In the genomic region with DNA sequence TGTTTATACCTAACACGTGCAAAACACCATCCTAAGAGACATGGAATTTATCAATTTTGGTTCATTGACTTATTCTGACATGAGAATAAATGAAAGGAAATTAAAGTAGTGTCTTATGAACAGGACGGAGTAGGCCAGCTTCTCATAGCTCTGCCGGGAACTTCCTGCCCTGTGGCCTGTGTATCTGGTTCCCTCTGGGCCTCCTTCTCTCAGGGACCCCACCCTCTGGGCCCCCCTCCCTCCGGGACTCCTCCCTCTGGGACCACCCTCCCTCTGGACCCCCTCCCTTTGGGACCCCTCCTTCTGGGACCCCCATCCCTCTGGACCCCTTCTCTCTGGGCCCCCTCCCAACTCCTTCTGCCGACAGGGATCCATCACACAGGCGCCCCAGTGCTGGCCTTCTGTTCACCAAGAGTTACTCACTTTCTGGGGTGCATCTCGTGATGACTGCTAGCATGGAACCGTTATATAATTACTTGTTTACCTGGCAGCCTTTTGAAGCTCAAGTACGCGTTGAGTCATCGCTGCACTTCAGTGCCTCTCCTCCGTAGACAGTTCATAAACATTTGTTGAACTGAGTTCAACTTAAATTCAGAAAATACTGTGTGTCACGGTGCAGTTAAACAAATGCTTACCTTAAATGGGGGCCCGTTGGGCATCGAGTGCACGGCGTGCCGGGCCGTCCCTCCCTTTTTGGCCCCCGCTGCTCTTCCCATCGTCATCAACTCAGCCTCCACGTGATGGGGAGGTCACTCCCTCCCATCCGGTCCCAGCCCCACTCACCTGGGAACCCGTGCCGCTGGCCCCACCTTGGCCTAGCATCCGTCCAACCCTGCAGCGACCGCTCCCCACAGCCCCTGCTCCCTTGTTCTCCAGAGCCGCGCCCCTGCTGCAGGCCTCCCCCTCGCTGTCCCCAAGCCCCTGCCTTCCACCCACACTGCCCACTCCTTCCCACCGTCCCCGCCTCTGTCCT, we compare ENCODE assay signal across 1 cellular context.
TF ChIP-seq lines count a peak whose summit lies in the region.

No MANE protein-coding gene starts in this region.

TF ChIP-seq in HepG2, 621 proteins besides CTCF, POLR2A, EP300 and RAD21 (continued from another document and continues in another):
- TF ChIP-seq, protein P1, sequence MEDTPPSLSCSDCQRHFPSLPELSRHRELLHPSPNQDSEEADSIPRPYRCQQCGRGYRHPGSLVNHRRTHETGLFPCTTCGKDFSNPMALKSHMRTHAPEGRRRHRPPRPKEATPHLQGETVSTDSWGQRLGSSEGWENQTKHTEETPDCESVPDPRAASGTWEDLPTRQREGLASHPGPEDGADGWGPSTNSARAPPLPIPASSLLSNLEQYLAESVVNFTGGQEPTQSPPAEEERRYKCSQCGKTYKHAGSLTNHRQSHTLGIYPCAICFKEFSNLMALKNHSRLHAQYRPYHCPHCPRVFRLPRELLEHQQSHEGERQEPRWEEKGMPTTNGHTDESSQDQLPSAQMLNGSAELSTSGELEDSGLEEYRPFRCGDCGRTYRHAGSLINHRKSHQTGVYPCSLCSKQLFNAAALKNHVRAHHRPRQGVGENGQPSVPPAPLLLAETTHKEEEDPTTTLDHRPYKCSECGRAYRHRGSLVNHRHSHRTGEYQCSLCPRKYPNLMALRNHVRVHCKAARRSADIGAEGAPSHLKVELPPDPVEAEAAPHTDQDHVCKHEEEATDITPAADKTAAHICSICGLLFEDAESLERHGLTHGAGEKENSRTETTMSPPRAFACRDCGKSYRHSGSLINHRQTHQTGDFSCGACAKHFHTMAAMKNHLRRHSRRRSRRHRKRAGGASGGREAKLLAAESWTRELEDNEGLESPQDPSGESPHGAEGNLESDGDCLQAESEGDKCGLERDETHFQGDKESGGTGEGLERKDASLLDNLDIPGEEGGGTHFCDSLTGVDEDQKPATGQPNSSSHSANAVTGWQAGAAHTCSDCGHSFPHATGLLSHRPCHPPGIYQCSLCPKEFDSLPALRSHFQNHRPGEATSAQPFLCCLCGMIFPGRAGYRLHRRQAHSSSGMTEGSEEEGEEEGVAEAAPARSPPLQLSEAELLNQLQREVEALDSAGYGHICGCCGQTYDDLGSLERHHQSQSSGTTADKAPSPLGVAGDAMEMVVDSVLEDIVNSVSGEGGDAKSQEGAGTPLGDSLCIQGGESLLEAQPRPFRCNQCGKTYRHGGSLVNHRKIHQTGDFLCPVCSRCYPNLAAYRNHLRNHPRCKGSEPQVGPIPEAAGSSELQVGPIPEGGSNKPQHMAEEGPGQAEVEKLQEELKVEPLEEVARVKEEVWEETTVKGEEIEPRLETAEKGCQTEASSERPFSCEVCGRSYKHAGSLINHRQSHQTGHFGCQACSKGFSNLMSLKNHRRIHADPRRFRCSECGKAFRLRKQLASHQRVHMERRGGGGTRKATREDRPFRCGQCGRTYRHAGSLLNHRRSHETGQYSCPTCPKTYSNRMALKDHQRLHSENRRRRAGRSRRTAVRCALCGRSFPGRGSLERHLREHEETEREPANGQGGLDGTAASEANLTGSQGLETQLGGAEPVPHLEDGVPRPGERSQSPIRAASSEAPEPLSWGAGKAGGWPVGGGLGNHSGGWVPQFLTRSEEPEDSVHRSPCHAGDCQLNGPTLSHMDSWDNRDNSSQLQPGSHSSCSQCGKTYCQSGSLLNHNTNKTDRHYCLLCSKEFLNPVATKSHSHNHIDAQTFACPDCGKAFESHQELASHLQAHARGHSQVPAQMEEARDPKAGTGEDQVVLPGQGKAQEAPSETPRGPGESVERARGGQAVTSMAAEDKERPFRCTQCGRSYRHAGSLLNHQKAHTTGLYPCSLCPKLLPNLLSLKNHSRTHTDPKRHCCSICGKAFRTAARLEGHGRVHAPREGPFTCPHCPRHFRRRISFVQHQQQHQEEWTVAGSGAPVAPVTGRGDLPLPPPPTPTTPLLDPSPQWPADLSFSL (CRISPR knock-in tag; IDR thresholded peaks at IDR 0.05), result no peak
- peak; percentile 95 for TF ChIP-seq BCL6 (CRISPR knock-in tag; IDR thresholded peaks at IDR 0.05)
- peak; percentile 71; the same call in 1 of the 2 replicates for TF ChIP-seq HOXA3 (CRISPR knock-in tag; IDR thresholded peaks at IDR 0.05)
- peak; percentile 73 for TF ChIP-seq NCOA2 (CRISPR knock-in tag; IDR thresholded peaks at IDR 0.05)
- TF ChIP-seq ZNF205 (CRISPR knock-in tag; IDR thresholded peaks at IDR 0.05), result peak; percentile 41; the same call in 1 of the 2 replicates
- TF ChIP-seq CEBPB (IDR thresholded peaks at IDR 0.05; ENCODE audit: borderline replicate concordance, low read depth, low read length), result peak; percentile 20; the same call in 1 of the 2 replicates
- no peak for TF ChIP-seq SALL2 (CRISPR knock-in tag; IDR thresholded peaks at IDR 0.05)
- peak; percentile 60; the same call in 1 of the 2 replicates for TF ChIP-seq MYNN (CRISPR knock-in tag; IDR thresholded peaks at IDR 0.05; ENCODE audit: low read depth)
- TF ChIP-seq, protein P2, sequence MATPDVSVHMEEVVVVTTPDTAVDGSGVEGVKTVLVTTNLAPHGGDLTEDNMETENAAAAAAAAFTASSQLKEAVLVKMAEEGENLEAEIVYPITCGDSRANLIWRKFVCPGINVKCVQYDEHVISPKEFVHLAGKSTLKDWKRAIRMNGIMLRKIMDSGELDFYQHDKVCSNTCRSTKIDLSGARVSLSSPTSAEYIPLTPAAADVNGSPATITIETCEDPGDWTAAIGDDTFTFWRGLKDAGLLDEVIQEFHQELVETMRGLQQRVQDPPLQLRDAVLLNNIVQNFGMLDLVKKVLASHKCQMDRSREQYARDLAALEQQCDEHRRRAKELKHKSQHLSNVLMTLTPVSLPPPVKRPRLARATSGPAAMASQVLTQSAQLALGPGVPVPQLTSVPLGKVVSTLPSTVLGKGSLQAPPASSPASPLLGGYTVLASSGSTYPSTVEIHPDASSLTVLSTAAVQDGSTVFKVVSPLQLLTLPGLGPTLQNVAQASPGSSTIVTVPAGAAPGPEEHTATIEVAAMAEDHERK (CRISPR knock-in tag; IDR thresholded peaks at IDR 0.05; ENCODE audit: low read depth), result no peak
- peak; percentile 99 for TF ChIP-seq TBL1XR1 (IDR thresholded peaks at IDR 0.05; ENCODE audit: borderline replicate concordance, low read length, partially characterized antibody)
- no peak for TF ChIP-seq ZNF772 (CRISPR knock-in tag; IDR thresholded peaks at IDR 0.05)
- TF ChIP-seq ZNF883 (CRISPR knock-in tag; IDR thresholded peaks at IDR 0.05; ENCODE audit: not compliant biosample characterization), result no peak
- no peak; the same call in 1 of the 2 replicates for TF ChIP-seq STAG1 (CRISPR knock-in tag; IDR thresholded peaks at IDR 0.05)
- TF ChIP-seq EHMT2 (IDR thresholded peaks at IDR 0.05; ENCODE audit: borderline replicate concordance, low read depth, low read length), result no peak
- 0 out of 2 replicates have a peak, but pooled peaks have one; percentile 61 for TF ChIP-seq MXD3 (CRISPR knock-in tag; IDR thresholded peaks at IDR 0.05)
- peak; percentile 85; the same call in 1 of the 2 replicates for TF ChIP-seq SRY (CRISPR knock-in tag; IDR thresholded peaks at IDR 0.05)
- TF ChIP-seq SIN3A (IDR thresholded peaks at IDR 0.05; ENCODE audit: borderline replicate concordance, low read depth, low read length), result peak; percentile 51; the same call in 1 of the 2 replicates
- TF ChIP-seq NAIF1 (CRISPR knock-in tag; IDR thresholded peaks at IDR 0.05; ENCODE audit: borderline replicate concordance), result peak; percentile 72; the same call in 1 of the 2 replicates
- TF ChIP-seq SOX5 (CRISPR knock-in tag; IDR thresholded peaks at IDR 0.05; ENCODE audit: borderline replicate concordance), result peak; percentile 82; the same call in 1 of the 2 replicates
- TF ChIP-seq, protein P3, sequence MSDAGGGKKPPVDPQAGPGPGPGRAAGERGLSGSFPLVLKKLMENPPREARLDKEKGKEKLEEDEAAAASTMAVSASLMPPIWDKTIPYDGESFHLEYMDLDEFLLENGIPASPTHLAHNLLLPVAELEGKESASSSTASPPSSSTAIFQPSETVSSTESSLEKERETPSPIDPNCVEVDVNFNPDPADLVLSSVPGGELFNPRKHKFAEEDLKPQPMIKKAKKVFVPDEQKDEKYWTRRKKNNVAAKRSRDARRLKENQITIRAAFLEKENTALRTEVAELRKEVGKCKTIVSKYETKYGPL (CRISPR knock-in tag; IDR thresholded peaks at IDR 0.05), result peak; percentile 73; the same call in 1 of the 2 replicates
- TF ChIP-seq, protein P4, sequence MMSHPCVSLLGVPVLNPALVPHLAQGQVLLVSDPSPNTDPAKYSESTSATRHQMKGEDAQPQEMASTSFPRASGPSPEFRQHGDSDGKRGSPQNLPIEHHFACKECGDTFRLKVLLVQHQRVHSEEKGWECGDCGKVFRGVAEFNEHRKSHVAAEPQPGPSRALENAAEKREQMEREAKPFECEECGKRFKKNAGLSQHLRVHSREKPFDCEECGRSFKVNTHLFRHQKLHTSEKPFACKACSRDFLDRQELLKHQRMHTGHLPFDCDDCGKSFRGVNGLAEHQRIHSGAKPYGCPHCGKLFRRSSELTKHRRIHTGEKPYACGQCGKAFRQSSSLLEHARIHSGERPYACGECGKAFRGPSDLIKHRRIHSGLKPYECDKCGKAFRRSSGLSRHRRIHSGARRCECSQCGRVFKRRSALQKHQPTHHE (CRISPR knock-in tag; IDR thresholded peaks at IDR 0.05; ENCODE audit: borderline replicate concordance), result 0 out of 2 replicates have a peak, but pooled peaks have one; percentile 31
- no peak for TF ChIP-seq KDM4B (CRISPR knock-in tag; IDR thresholded peaks at IDR 0.05)
- no peak for TF ChIP-seq KLF15 (CRISPR knock-in tag; IDR thresholded peaks at IDR 0.05; ENCODE audit: borderline replicate concordance)
- peak in 1 of 2 experiments; percentile 62; a peak in 1 of 4 replicates for TF ChIP-seq ATF4 (CRISPR knock-in tag; IDR thresholded peaks at IDR 0.05)
- TF ChIP-seq, protein P5, sequence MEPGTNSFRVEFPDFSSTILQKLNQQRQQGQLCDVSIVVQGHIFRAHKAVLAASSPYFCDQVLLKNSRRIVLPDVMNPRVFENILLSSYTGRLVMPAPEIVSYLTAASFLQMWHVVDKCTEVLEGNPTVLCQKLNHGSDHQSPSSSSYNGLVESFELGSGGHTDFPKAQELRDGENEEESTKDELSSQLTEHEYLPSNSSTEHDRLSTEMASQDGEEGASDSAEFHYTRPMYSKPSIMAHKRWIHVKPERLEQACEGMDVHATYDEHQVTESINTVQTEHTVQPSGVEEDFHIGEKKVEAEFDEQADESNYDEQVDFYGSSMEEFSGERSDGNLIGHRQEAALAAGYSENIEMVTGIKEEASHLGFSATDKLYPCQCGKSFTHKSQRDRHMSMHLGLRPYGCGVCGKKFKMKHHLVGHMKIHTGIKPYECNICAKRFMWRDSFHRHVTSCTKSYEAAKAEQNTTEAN (CRISPR knock-in tag; conservative IDR thresholded peaks at IDR 0.05), result 0 out of 2 replicates have a peak, but pooled peaks have one; percentile 51
- no peak for TF ChIP-seq CBFB (CRISPR knock-in tag; IDR thresholded peaks at IDR 0.05)
- TF ChIP-seq ZNF44 (CRISPR knock-in tag; IDR thresholded peaks at IDR 0.05), result no peak
- TF ChIP-seq ZBTB7B (CRISPR knock-in tag; IDR thresholded peaks at IDR 0.05), result peak; percentile 66; the same call in 1 of the 2 replicates
- peak; percentile 49 for TF ChIP-seq HNRNPLL (IDR thresholded peaks at IDR 0.05; ENCODE audit: low read depth, low read length, poor library complexity, severe bottlenecking)
- TF ChIP-seq, protein P6, sequence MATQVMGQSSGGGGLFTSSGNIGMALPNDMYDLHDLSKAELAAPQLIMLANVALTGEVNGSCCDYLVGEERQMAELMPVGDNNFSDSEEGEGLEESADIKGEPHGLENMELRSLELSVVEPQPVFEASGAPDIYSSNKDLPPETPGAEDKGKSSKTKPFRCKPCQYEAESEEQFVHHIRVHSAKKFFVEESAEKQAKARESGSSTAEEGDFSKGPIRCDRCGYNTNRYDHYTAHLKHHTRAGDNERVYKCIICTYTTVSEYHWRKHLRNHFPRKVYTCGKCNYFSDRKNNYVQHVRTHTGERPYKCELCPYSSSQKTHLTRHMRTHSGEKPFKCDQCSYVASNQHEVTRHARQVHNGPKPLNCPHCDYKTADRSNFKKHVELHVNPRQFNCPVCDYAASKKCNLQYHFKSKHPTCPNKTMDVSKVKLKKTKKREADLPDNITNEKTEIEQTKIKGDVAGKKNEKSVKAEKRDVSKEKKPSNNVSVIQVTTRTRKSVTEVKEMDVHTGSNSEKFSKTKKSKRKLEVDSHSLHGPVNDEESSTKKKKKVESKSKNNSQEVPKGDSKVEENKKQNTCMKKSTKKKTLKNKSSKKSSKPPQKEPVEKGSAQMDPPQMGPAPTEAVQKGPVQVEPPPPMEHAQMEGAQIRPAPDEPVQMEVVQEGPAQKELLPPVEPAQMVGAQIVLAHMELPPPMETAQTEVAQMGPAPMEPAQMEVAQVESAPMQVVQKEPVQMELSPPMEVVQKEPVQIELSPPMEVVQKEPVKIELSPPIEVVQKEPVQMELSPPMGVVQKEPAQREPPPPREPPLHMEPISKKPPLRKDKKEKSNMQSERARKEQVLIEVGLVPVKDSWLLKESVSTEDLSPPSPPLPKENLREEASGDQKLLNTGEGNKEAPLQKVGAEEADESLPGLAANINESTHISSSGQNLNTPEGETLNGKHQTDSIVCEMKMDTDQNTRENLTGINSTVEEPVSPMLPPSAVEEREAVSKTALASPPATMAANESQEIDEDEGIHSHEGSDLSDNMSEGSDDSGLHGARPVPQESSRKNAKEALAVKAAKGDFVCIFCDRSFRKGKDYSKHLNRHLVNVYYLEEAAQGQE (IDR thresholded peaks at IDR 0.05; ENCODE audit: borderline replicate concordance in 1 of 2, low read depth in 1 of 2, low read length in 2 of 2), result peak in 1 of 2 experiments; percentile 62; a peak in 1 of 4 replicates
- no peak for TF ChIP-seq SRSF4 (IDR thresholded peaks at IDR 0.05; ENCODE audit: low read depth, low read length, poor library complexity, severe bottlenecking)
- peak; percentile 77 for TF ChIP-seq ZNF124 (CRISPR knock-in tag; IDR thresholded peaks at IDR 0.05)
- no peak; the same call in 1 of the 2 replicates for TF ChIP-seq FOXC1 (CRISPR knock-in tag; IDR thresholded peaks at IDR 0.05; ENCODE audit: borderline replicate concordance)
